11 cellular contexts compared by ENCODE assay signal in genomic region chr1:152042030-152042429, GRCh38. TPM values are rescaled to one million over a fixed set of nuclear protein-coding genes. Genes with fewer than 3 reads are reported as not detected.
"Had no signal": no experiment of that assay in that cellular context is flagged by ENCODE, and none has a peak within 500 bp of the region (broad histone marks: within the 10 kb centered on the region; RNA-seq: fewer than 3 reads in every experiment).

No MANE protein-coding gene starts in this region.

- H3K9me3 Mint-ChIP-seq: H9 had no signal

- H3K27ac ChIP-seq: GM23248, KMS-11 had no signal

- H3K4me3 ChIP-seq: GM23248 had no signal

- H3K9ac ChIP-seq: GM23248, KMS-11 had no signal

- H3K4me3 Mint-ChIP-seq: H9 had no signal

- FAIRE-seq: H54, HTR-8/SVneo had no signal

- H3K4me2 ChIP-seq: KMS-11 had no signal

- H2AFZ ChIP-seq: GM23248 had no signal

- H3K27ac Mint-ChIP-seq: H9 had no signal

- DNase-seq: GM23248, GOT3, H9, HCEC 1CT, IMR-90, Karpas-422, KBM-7 had no signal

RNA-seq across cellular contexts. Expression of gene TCHHL1, which starts 46.8 kb away (rescaled TPM):
- total RNA-seq: GM23248, H9, HT-29, IMR-90 had no signal
- polyA plus RNA-seq: GM23248, IMR-90 had no signal
